ENCODE assay signal across 10 cellular contexts in the genomic region with DNA sequence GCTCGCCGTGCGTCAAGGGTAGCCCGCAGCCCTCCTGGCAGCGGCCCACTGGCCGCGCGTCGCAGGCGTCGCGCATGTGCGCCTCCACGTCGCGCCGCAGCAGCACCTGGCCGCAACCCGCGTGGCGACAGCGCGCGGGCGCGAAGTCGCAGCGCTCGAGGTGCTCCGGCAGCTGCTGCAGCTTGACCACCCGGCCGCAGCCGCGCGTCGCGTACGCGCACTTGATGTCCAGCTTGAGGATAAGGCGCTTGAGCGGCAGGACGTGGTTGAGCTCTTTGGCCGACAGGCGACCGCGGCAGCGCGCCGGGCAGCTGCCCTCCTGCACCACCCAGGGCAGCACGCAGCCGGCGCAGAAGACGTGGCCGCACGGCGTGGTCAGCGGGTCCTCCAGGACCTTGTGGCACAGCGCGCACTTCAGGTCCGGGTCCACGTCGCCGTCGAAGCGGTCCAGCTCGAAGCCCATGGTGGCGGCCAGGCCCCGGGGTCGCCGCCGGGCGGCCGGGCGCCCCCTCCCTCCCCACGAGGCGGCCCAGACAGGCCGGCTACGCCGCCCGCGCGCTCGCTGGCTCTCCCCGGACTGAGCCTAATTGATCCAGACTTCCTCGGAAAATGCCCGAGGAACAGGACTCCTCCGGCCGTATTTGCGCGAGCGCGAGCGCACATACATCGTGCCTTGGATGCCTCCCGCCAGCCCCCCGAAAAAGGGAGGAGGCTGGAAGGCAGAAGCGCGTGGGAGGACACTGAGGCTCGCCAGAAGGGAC. TPM values are rescaled to one million over a fixed set of nuclear protein-coding genes. Genes with fewer than 3 reads are reported as not detected.
DNase-seq lines count a peak whose midpoint lies in the region; ATAC-seq and TF ChIP-seq lines count a peak whose summit lies in the region.
"Had no signal": no experiment of that assay in that cellular context is flagged by ENCODE, and none has a peak within 500 bp of the region (broad histone marks: within the 10 kb centered on the region; RNA-seq: fewer than 3 reads in every experiment).

A gene (minus strand): TSS at position 579 of the 761 bp plus-strand sequence.

- peak within 1 kb of the TSS; percentile 67 for H3K14ac ChIP-seq in H9 (ENCODE audit: insufficient read depth, low read length)

- peak within 1 kb of the TSS; percentile 56 for H3K18ac ChIP-seq in H9 (ENCODE audit: insufficient read length, low read depth, low read length)

- no peak within 1 kb of the TSS for H3K56ac ChIP-seq in H9 (ENCODE audit: insufficient read length, low read depth, low read length)

- H2BK12ac ChIP-seq in H9 (ENCODE audit: insufficient read length, low read depth, low read length), result peak within 1 kb of the TSS; percentile 13

- H3K4me2 ChIP-seq in H9 (ENCODE audit: insufficient read depth, insufficient read length, low read length) (peak within 1 kb of the TSS; percentile 82), parathyroid adenoma (ENCODE audit: low read length) (peak within 1 kb of the TSS; percentile 97)

- peaks cover 16% of the 10 kb centered on the region for H3K23me2 ChIP-seq in H9 (ENCODE audit: insufficient read length, low read depth, low read length, poor library complexity, severe bottlenecking)

- no peak within 1 kb of the TSS for H3K23ac ChIP-seq in H9 (ENCODE audit: insufficient read length, low read depth, low read length)

- peak within 1 kb of the TSS; percentile 73 to 87 for H3K4me3 Mint-ChIP-seq in H9
- H3K4me3 Mint-ChIP-seq: IgD-negative memory B cell, naive B cell had no signal

- no peaks in the 10 kb centered on the region; a peak in 1 of 5 replicates for H3K9me3 Mint-ChIP-seq in H9

- TF ChIP-seq CTCF in H9 (conservative IDR thresholded peaks at IDR 0.05), result no peak
- TF ChIP-seq CTCF in VCaP (conservative IDR thresholded peaks at IDR 0.05), result peak; percentile 40; the same call in 1 of the 2 replicates
- TF ChIP-seq CTCF in cardiac muscle cell (IDR thresholded peaks at IDR 0.05; ENCODE audit: low read depth, low read length), result no peak
- TF ChIP-seq CTCF in parathyroid adenoma (IDR thresholded peaks at IDR 0.05), result no peak

- no peak within 1 kb of the TSS for H4K91ac ChIP-seq in H9 (ENCODE audit: insufficient read length, low read depth, low read length)

- WGBS in H9 (ENCODE audit: extremely low coverage, insufficient read length, low lambda C conversion rate), result no CpG with 5 or more reads among the region's 99 CpGs

- no peak within 1 kb of the TSS for H2BK5ac ChIP-seq in H9 (ENCODE audit: insufficient read length, low read length)

- H2AFZ ChIP-seq in H9 (ENCODE audit: low read length) (peak within 1 kb of the TSS; percentile 25), parathyroid adenoma (peak within 1 kb of the TSS; percentile 80)

- no peak within 1 kb of the TSS for H2BK120ac ChIP-seq in H9 (ENCODE audit: low read depth, low read length, poor library complexity, severe bottlenecking)

- peaks cover 30 to 37% of the 10 kb centered on the region in 2 experiments for H3K4me1 Mint-ChIP-seq in H9
- H3K4me1 Mint-ChIP-seq: IgD-negative memory B cell, naive B cell had no signal

- H3K36me3 Mint-ChIP-seq in H9 (ENCODE audit: insufficient read depth in 1 of 3, low read depth in 3 of 3), result peaks cover 0 to 5% (median 4%) of the 10 kb centered on the region in 3 experiments; a peak in 6 of 7 replicates
- H3K36me3 Mint-ChIP-seq: IgD-negative memory B cell, naive B cell had no signal

- H2BK20ac ChIP-seq in H9 (ENCODE audit: low read depth, low read length, poor library complexity, severe bottlenecking), result no peak within 1 kb of the TSS

- no peak within 1 kb of the TSS for H3T11ph ChIP-seq in H9 (ENCODE audit: low read length)

- H3K9ac ChIP-seq in H9 (ENCODE audit: extremely low read depth, insufficient read length, low read length) (peak within 1 kb of the TSS; percentile 25), parathyroid adenoma (no peak within 1 kb of the TSS)

- no peaks in the 10 kb centered on the region for H3K36me3 ChIP-seq in cardiac muscle cell
- no peaks in the 10 kb centered on the region for H3K36me3 ChIP-seq in parathyroid adenoma (ENCODE audit: control insufficient read depth, insufficient read depth, low read length)

- H3K4me3 ChIP-seq in cardiac muscle cell, result peak within 1 kb of the TSS; percentile 61
- H3K4me3 ChIP-seq in parathyroid adenoma (ENCODE audit: low read depth, low read length), result peak within 1 kb of the TSS; percentile 69

- H4K8ac ChIP-seq in H9 (replicated peaks; ENCODE audit: insufficient read length, low read depth, low read length), result no peak within 1 kb of the TSS

- H3K4me1 ChIP-seq in H9 (ENCODE audit: insufficient read depth, low read length), result peaks cover 2% of the 10 kb centered on the region; the same call in 1 of the 2 replicates
- H3K4me1 ChIP-seq in cardiac muscle cell (ENCODE audit: low read depth), result peaks cover 36% of the 10 kb centered on the region
- H3K4me1 ChIP-seq in parathyroid adenoma, result no peaks in the 10 kb centered on the region

- no peak within 1 kb of the TSS for H3K4ac ChIP-seq in H9 (ENCODE audit: low read depth, low read length)

- H3K79me1 ChIP-seq in H9 (ENCODE audit: insufficient read depth, low read depth, low read length, poor library complexity, severe bottlenecking), result no peaks in the 10 kb centered on the region

- ATAC-seq in HG03095 (IDR thresholded peaks at IDR 0.05; ENCODE audit: unreplicated experiment) (no peak), HG03196 (IDR thresholded peaks at IDR 0.05; ENCODE audit: unreplicated experiment) (no peak)

- H3K27me3 Mint-ChIP-seq in H9 (ENCODE audit: low read depth), result peaks cover 45% of the 10 kb centered on the region

- peaks cover 2% of the 10 kb centered on the region; the same call in 1 of the 2 replicates for H3K27me3 ChIP-seq in H9 (ENCODE audit: insufficient read depth, low read length)
- H3K27me3 ChIP-seq in cardiac muscle cell, result no peaks in the 10 kb centered on the region
- no peaks in the 10 kb centered on the region for H3K27me3 ChIP-seq in parathyroid adenoma (ENCODE audit: control insufficient read depth, insufficient read depth, low read length)

- no peak within 1 kb of the TSS for H2BK15ac ChIP-seq in H9 (ENCODE audit: low read depth, low read length)

- peak; percentile 74 for DNase-seq in H9
- DNase-seq in cardiac muscle cell (ENCODE audit: low read depth in 1 of 2, low spot score in 1 of 2), result peak; percentile 82 to 90
- DNase-seq in NCI-H524 treated with DMSO at 0.1 percent for 48 hours (lab: John Stamatoyannopoulos, UW), result no peak
- no peak for DNase-seq in KBM-7
- DNase-seq: naive B cell had no signal

- H3K9me3 ChIP-seq in H9 (ENCODE audit: control insufficient read depth, low read depth, low read length) (no peaks in the 10 kb centered on the region), cardiac muscle cell (ENCODE audit: low read depth) (no peaks in the 10 kb centered on the region), parathyroid adenoma (ENCODE audit: control insufficient read depth, low read length) (no peaks in the 10 kb centered on the region)

- H3K27ac Mint-ChIP-seq in H9, result peak within 1 kb of the TSS in 2 of 3 experiments; percentile 52 to 96; a peak in 3 of 7 replicates
- H3K27ac Mint-ChIP-seq: IgD-negative memory B cell, naive B cell had no signal

- no peaks in the 10 kb centered on the region for H4K20me1 ChIP-seq in H9 (ENCODE audit: control insufficient read depth, insufficient read depth, insufficient read length)

- in situ Hi-C loops in KBM-7 (cut with MboI; ENCODE audit: low pct_unique_long_range_greater_than_20kb, low sequenced_read_pairs), result no loop called here

- H3K27ac ChIP-seq in H9 (ENCODE audit: insufficient read length, low read depth, low read length), result no peak within 1 kb of the TSS
- H3K27ac ChIP-seq in VCaP, result peak within 1 kb of the TSS; percentile 89
- H3K27ac ChIP-seq in cardiac muscle cell, result peak within 1 kb of the TSS; percentile 85
- H3K27ac ChIP-seq in parathyroid adenoma, result no peak within 1 kb of the TSS

- no peak within 1 kb of the TSS for H4K5ac ChIP-seq in H9 (ENCODE audit: insufficient read length, low read depth, low read length)

- no peak within 1 kb of the TSS for H2AK5ac ChIP-seq in H9 (ENCODE audit: insufficient read length, low read length)

- H3K79me2 ChIP-seq in H9 (ENCODE audit: insufficient read depth, low read length), result no peaks in the 10 kb centered on the region
- no peaks in the 10 kb centered on the region for H3K79me2 ChIP-seq in parathyroid adenoma

RNA-seq across cellular contexts. Expression of the gene that starts here (rescaled TPM):
- total RNA-seq in H9 (2021) (5.5 and 5.9 TPM in 2 replicates), cardiac muscle cell (81.9 and 94.7 TPM in 2 replicates)
- 63.9 and 65.2 TPM in 2 replicates for polyA plus RNA-seq in cardiac muscle cell
- polyA plus RNA-seq: IgD-negative memory B cell had no signal

Comparison
In these comparisons a context has a peak if more than half of its experiments do, and no peak if none do; other contexts are left out.
1. RNA of the gene that starts here (total RNA-seq): 81.9 to 94.7 TPM in cardiac muscle cell; 5.5 to 5.9 TPM in H9; every median in the first group is over 10 times any median in the second.
2. DNase-seq: peak in H9 (single experiment) and cardiac muscle cell (2 of 2); none in NCI-H524 treated with DMSO at 0.1 percent for 48 hours (single experiment) and KBM-7 (single experiment).
3. H3K27ac ChIP-seq: peak in VCaP (single experiment) and cardiac muscle cell (single experiment); none in H9 (single experiment) and parathyroid adenoma (single experiment).